In the genomic region with DNA sequence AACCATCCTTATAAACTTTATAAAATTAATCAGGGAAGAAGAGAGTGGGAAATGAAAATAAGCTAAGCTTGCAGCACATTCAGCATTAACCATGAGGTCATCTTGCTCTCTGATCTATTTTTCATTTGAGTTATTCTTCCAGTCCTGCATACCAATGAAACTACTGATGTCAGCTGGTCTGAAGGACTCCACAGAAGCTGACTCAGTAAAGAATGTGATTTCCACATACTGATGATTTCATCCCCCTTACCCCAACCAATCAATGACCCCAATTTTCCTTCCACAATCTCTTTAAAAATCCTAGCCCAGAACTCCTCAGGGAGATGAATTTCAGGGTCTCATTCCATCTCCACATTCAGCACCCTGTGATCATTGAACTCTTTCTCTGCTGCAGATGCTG, we compare ENCODE assay signal across 13 cellular contexts. TPM values are rescaled to one million over a fixed set of nuclear protein-coding genes. Genes with fewer than 3 reads are reported as not detected.
DNase-seq lines count a peak whose midpoint lies in the region; ATAC-seq, FAIRE-seq and TF ChIP-seq lines count a peak whose summit lies in the region.
"Had no signal": no experiment of that assay in that cellular context is flagged by ENCODE, and none has a peak within 500 bp of the region (broad histone marks: within the 10 kb centered on the region; RNA-seq: fewer than 3 reads in every experiment).

No MANE protein-coding gene starts in this region.

- DNase-seq in H54 (ENCODE audit: insufficient read length, low spot score) (peak; percentile 4), adipocyte (ENCODE audit: low read depth) (peak; percentile 89), left cardiac atrium (no peak), GM10266 (ENCODE audit: extremely low spot score) (no peak)
- DNase-seq in stimulated activated CD4-positive, alpha-beta T cell treated with anti-CD3 and anti-CD28 coated beads, Interleukin-4, amount 100 ng/mL, for 24 hours, result no peak
- DNase-seq in activated CD4-positive, alpha-beta T cell treated with anti-CD3 and anti-CD28 coated beads, Interleukin-2, amount 50 U/mL, for 4 hours, result no peak
- no peak for DNase-seq in stimulated activated CD8-positive, alpha-beta memory T cell treated with anti-CD3 and anti-CD28 coated beads, Interleukin-4, amount 100 ng/mL, for 48 hours
- DNase-seq: activated CD4-positive, alpha-beta T cell treated with anti-CD3 and anti-CD28 coated beads, Interleukin-2, amount 50 U/mL, for 1 hour; NCI-H1417 treated with DMSO at 0.1 percent for 48 hours; Peyer's patch; right lobe of liver; stimulated activated naive CD4-positive, alpha-beta T cell had no signal

- H3K4me2 ChIP-seq in skeletal muscle satellite cell (ENCODE audit: low read length), result peak overlapping the region; percentile 63

- peak; percentile 73 to 96 for ATAC-seq in left cardiac atrium

- intact Hi-C loops in left cardiac atrium (cut with DNase I), result no loop called here

- peak; percentile 93 for FAIRE-seq in H54 (lab: Jason Lieb, UNC)

- H3K4me3 ChIP-seq in adipocyte (ENCODE audit: low read length), result peak overlapping the region; percentile 30
- H3K4me3 ChIP-seq in skeletal muscle satellite cell (ENCODE audit: low read length), result peak overlapping the region; percentile 26
- H3K4me3 ChIP-seq: Peyer's patch, right lobe of liver had no signal

- no peak for TF ChIP-seq CTCF in GM10266 (IDR thresholded peaks at IDR 0.05; ENCODE audit: control insufficient read depth, insufficient read depth, low read depth, missing control alignments)

- H3K36me3 ChIP-seq in adipocyte (ENCODE audit: control insufficient read depth, insufficient read depth, low read length, severe bottlenecking), result no peaks in the 10 kb centered on the region
- H3K36me3 ChIP-seq in skeletal muscle satellite cell (ENCODE audit: insufficient read depth, low read length), result no peaks in the 10 kb centered on the region
- H3K36me3 ChIP-seq: Peyer's patch, right lobe of liver had no signal

- no peaks in the 10 kb centered on the region for H3K27me3 ChIP-seq in adipocyte (replicated peaks; ENCODE audit: control insufficient read depth, insufficient read depth, low read length)
- peaks cover 3% of the 10 kb centered on the region for H3K27me3 ChIP-seq in skeletal muscle satellite cell (ENCODE audit: control insufficient read depth, insufficient read depth, low read length)
- H3K27me3 ChIP-seq: Peyer's patch, right lobe of liver had no signal

- H3K9ac ChIP-seq in adipocyte (ENCODE audit: low read length) (peak overlapping the region; percentile 63), skeletal muscle satellite cell (ENCODE audit: low read depth, low read length) (peak overlapping the region; percentile 32)

- H3K9me3 ChIP-seq in adipocyte (ENCODE audit: control insufficient read depth, low read length) (no peaks in the 10 kb centered on the region), skeletal muscle satellite cell (replicated peaks; ENCODE audit: low read length) (no peaks in the 10 kb centered on the region)
- H3K9me3 ChIP-seq: Peyer's patch, right lobe of liver had no signal

- TF ChIP-seq POLR2A in H54 (IDR thresholded peaks at IDR 0.05; ENCODE audit: low read depth, low read length), result no peak

- peaks cover 20% of the 10 kb centered on the region for H3K4me1 ChIP-seq in adipocyte (ENCODE audit: control insufficient read depth, insufficient read depth, low read length)
- peaks cover 11% of the 10 kb centered on the region for H3K4me1 ChIP-seq in skeletal muscle satellite cell (ENCODE audit: control insufficient read depth, insufficient read depth, low read length)
- H3K4me1 ChIP-seq: Peyer's patch, right lobe of liver had no signal

RNA-seq across cellular contexts. Expression of a gene that starts 18.8 kb away (rescaled TPM):
- not detected for total RNA-seq in left cardiac atrium
- not detected in 2 replicates for total RNA-seq in skeletal muscle satellite cell (2012; rRNA removed)
- total RNA-seq: Peyer's patch, right lobe of liver had no signal

Comparison
In these comparisons a context has a peak if more than half of its experiments do, and no peak if none do; other contexts are left out.
1. DNase-seq: peak in H54 (single experiment) and adipocyte (single experiment); none in left cardiac atrium (single experiment), stimulated activated CD4-positive, alpha-beta T cell treated with anti-CD3 and anti-CD28 coated beads, Interleukin-4, amount 100 ng/mL, for 24 hours (single experiment), GM10266 (single experiment), activated CD4-positive, alpha-beta T cell treated with anti-CD3 and anti-CD28 coated beads, Interleukin-2, amount 50 U/mL, for 4 hours (0 of 2) and stimulated activated CD8-positive, alpha-beta memory T cell treated with anti-CD3 and anti-CD28 coated beads, Interleukin-4, amount 100 ng/mL, for 48 hours (single experiment).